Comparison of ENCODE assay signal across 1 cellular context in the genomic region with DNA sequence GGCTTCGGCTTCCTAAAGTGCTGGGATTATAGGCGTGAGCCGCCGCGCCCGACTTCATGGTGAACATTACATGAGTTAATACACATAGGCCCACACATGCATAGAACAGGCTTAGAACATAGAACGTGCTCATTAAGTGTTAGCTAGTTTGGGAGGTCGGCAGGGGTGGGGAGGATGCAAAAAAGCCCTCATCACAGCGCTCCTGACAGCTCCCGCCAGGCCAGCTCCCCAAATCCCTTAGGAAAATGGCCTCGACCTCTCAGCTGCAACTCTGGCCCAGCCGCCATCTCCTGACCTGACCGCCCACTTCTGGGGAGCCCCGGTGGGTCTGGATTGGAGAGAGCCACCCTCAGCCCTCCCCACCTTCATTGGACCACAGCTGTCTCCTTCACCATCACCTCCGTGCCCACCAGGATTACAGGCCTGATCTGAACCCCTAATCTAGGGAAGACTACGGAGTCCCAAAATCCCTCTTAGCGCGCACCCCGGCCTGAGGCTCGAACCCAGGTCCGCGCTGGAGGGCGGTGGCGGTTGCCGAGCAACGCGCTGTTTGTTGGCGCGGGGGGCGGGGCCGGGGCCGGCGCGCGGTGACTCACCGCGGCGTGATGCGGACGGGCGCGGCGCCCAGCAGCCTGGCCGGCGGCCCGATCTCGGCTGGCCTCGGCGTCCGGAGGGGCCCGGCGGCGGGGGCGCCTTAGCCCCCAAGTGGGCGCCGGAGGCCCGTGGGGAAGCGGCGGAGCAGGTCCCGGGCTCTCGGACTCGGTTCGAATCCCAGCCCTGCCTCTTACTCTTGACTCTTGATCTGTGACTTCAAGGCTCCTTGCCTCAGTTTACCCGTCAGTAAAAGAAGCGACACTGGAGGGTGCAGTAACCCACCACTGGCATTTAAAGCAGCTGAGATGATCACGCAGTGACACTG.
TF ChIP-seq lines count a peak whose summit lies in the region.

No MANE protein-coding gene starts in this region.

TF ChIP-seq in HepG2, 621 proteins besides CTCF, POLR2A, EP300 and RAD21 (continued from another document):
- no peak for TF ChIP-seq MED8 (CRISPR knock-in tag; IDR thresholded peaks at IDR 0.05; ENCODE audit: insufficient replicate concordance)
- TF ChIP-seq SP1 (IDR thresholded peaks at IDR 0.05), result no peak
- TF ChIP-seq SP1 (CRISPR knock-in tag; IDR thresholded peaks at IDR 0.05), result peak; percentile 33; the same call in 1 of the 2 replicates
- no peak for TF ChIP-seq ZNF777 (CRISPR knock-in tag; IDR thresholded peaks at IDR 0.05)
- no peak for TF ChIP-seq ELF4 (CRISPR knock-in tag; IDR thresholded peaks at IDR 0.05; ENCODE audit: borderline replicate concordance)
- TF ChIP-seq FLYWCH1 (CRISPR knock-in tag; IDR thresholded peaks at IDR 0.05), result no peak
- TF ChIP-seq ZNF879 (CRISPR knock-in tag; IDR thresholded peaks at IDR 0.05), result no peak
- no peak for TF ChIP-seq RBM39 (IDR thresholded peaks at IDR 0.05; ENCODE audit: low read depth, low read length, poor library complexity, severe bottlenecking)
- no peak for TF ChIP-seq TSC22D2 (CRISPR knock-in tag; IDR thresholded peaks at IDR 0.05; ENCODE audit: borderline replicate concordance)
- TF ChIP-seq ZNF44 (CRISPR knock-in tag; IDR thresholded peaks at IDR 0.05), result no peak
- no peak for TF ChIP-seq TGIF2 (CRISPR knock-in tag; IDR thresholded peaks at IDR 0.05)
- TF ChIP-seq, protein P1, sequence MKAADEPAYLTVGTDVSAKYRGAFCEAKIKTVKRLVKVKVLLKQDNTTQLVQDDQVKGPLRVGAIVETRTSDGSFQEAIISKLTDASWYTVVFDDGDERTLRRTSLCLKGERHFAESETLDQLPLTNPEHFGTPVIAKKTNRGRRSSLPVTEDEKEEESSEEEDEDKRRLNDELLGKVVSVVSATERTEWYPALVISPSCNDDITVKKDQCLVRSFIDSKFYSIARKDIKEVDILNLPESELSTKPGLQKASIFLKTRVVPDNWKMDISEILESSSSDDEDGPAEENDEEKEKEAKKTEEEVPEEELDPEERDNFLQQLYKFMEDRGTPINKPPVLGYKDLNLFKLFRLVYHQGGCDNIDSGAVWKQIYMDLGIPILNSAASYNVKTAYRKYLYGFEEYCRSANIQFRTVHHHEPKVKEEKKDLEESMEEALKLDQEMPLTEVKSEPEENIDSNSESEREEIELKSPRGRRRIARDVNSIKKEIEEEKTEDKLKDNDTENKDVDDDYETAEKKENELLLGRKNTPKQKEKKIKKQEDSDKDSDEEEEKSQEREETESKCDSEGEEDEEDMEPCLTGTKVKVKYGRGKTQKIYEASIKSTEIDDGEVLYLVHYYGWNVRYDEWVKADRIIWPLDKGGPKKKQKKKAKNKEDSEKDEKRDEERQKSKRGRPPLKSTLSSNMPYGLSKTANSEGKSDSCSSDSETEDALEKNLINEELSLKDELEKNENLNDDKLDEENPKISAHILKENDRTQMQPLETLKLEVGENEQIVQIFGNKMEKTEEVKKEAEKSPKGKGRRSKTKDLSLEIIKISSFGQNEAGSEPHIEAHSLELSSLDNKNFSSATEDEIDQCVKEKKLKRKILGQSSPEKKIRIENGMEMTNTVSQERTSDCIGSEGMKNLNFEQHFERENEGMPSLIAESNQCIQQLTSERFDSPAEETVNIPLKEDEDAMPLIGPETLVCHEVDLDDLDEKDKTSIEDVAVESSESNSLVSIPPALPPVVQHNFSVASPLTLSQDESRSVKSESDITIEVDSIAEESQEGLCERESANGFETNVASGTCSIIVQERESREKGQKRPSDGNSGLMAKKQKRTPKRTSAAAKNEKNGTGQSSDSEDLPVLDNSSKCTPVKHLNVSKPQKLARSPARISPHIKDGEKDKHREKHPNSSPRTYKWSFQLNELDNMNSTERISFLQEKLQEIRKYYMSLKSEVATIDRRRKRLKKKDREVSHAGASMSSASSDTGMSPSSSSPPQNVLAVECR (CRISPR knock-in tag; IDR thresholded peaks at IDR 0.05; ENCODE audit: borderline replicate concordance), result peak; percentile 32; the same call in 1 of the 2 replicates
- TF ChIP-seq MATR3 (CRISPR knock-in tag; IDR thresholded peaks at IDR 0.05), result no peak
- TF ChIP-seq ZNF607 (CRISPR knock-in tag; IDR thresholded peaks at IDR 0.05; ENCODE audit: borderline replicate concordance), result 0 out of 2 replicates have a peak, but pooled peaks have one; percentile 7
- no peak for TF ChIP-seq ZNF766 (CRISPR knock-in tag; IDR thresholded peaks at IDR 0.05; ENCODE audit: borderline replicate concordance)
- TF ChIP-seq, protein P2, sequence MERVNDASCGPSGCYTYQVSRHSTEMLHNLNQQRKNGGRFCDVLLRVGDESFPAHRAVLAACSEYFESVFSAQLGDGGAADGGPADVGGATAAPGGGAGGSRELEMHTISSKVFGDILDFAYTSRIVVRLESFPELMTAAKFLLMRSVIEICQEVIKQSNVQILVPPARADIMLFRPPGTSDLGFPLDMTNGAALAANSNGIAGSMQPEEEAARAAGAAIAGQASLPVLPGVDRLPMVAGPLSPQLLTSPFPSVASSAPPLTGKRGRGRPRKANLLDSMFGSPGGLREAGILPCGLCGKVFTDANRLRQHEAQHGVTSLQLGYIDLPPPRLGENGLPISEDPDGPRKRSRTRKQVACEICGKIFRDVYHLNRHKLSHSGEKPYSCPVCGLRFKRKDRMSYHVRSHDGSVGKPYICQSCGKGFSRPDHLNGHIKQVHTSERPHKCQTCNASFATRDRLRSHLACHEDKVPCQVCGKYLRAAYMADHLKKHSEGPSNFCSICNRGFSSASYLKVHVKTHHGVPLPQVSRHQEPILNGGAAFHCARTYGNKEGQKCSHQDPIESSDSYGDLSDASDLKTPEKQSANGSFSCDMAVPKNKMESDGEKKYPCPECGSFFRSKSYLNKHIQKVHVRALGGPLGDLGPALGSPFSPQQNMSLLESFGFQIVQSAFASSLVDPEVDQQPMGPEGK (CRISPR knock-in tag; IDR thresholded peaks at IDR 0.05), result 0 out of 2 replicates have a peak, but pooled peaks have one; percentile 37
- TF ChIP-seq RBFOX2 (IDR thresholded peaks at IDR 0.05; ENCODE audit: low read depth, low read length), result peak; percentile 61; the same call in 1 of the 2 replicates
- no peak for TF ChIP-seq ZFP37 (CRISPR knock-in tag; IDR thresholded peaks at IDR 0.05; ENCODE audit: borderline replicate concordance)
- 0 out of 2 replicates have a peak, but pooled peaks have one; percentile 32 for TF ChIP-seq MAZ (IDR thresholded peaks at IDR 0.05; ENCODE audit: borderline replicate concordance, low read depth, low read length)
- no peak; the same call in 1 of the 2 replicates for TF ChIP-seq MAZ (CRISPR knock-in tag; IDR thresholded peaks at IDR 0.05; ENCODE audit: low read depth)
- TF ChIP-seq RFXANK (CRISPR knock-in tag; IDR thresholded peaks at IDR 0.05), result no peak
- no peak for TF ChIP-seq ERF (CRISPR knock-in tag; IDR thresholded peaks at IDR 0.05)
- no peak for TF ChIP-seq BORCS8-MEF2B (CRISPR knock-in tag; IDR thresholded peaks at IDR 0.05)
- TF ChIP-seq GFI1 (CRISPR knock-in tag; IDR thresholded peaks at IDR 0.05; ENCODE audit: borderline replicate concordance), result no peak
